In genomic region chr19:1455336-1456120, GRCh38 we compare ENCODE assay signal across 1 cellular context.
TF ChIP-seq lines count a peak whose summit lies in the region.

No MANE protein-coding gene starts in this region.

TF ChIP-seq in K562, 482 proteins besides CTCF, POLR2A, EP300 and RAD21 (continued from another document and continues in another):
- TF ChIP-seq ATF1 (CRISPR knock-in tag; IDR thresholded peaks at IDR 0.05) (no peak), ATF1 (tag; IDR thresholded peaks at IDR 0.05) (peak; percentile 14; the same call in 1 of the 2 replicates), PKNOX1 (IDR thresholded peaks at IDR 0.05) (peak; percentile 37; the same call in 1 of the 2 replicates), NUFIP1 (IDR thresholded peaks at IDR 0.05; ENCODE audit: partially characterized antibody) (no peak), ZMIZ1 (IDR thresholded peaks at IDR 0.05; ENCODE audit: low read depth in 2 of 2, low read length in 2 of 2) (no peak), MBD2 (IDR thresholded peaks at IDR 0.05; ENCODE audit: borderline replicate concordance, low read depth) (0 out of 2 replicates have a peak, but pooled peaks have one; percentile 12), E2F4 (CRISPR knock-in tag; IDR thresholded peaks at IDR 0.05; ENCODE audit: low read depth) (0 out of 2 replicates have a peak, but pooled peaks have one; percentile 9), NR4A1 (CRISPR knock-in tag; IDR thresholded peaks at IDR 0.05) (no peak), NR4A1 (tag; IDR thresholded peaks at IDR 0.05) (no peak), ZNF583 (CRISPR knock-in tag; IDR thresholded peaks at IDR 0.05) (no peak), ETV6 (IDR thresholded peaks at IDR 0.05; ENCODE audit: borderline replicate concordance in 1 of 2, low read depth in 2 of 2, low read length in 1 of 2) (no peak), ETV6 (CRISPR knock-in tag; IDR thresholded peaks at IDR 0.05; ENCODE audit: borderline replicate concordance) (no peak), ZFX (CRISPR knock-in tag; IDR thresholded peaks at IDR 0.05) (no peak; the same call in 1 of the 2 replicates), ZNF12 (CRISPR knock-in tag; IDR thresholded peaks at IDR 0.05) (no peak), JUND (IDR thresholded peaks at IDR 0.05; ENCODE audit: borderline replicate concordance, low read depth, low read length) (peak; percentile 6; the same call in 1 of the 2 replicates), JUND (tag; IDR thresholded peaks at IDR 0.05; ENCODE audit: borderline replicate concordance, low read depth, low read length) (no peak; the same call in 2 of the 3 replicates), FOXA3 (CRISPR knock-in tag; conservative IDR thresholded peaks at IDR 0.05 in 1 of 2, IDR thresholded peaks at IDR 0.05 in 1 of 2) (no peak), TCFL5 (CRISPR knock-in tag; conservative IDR thresholded peaks at IDR 0.05) (no peak), ZNF3 (CRISPR knock-in tag; IDR thresholded peaks at IDR 0.05) (no peak), TAL1 (IDR thresholded peaks at IDR 0.05) (no peak), FOS (IDR thresholded peaks at IDR 0.05; ENCODE audit: extremely low read depth, insufficient read length) (no peak), ZNF263 (CRISPR knock-in tag; IDR thresholded peaks at IDR 0.05; ENCODE audit: borderline replicate concordance) (no peak), ZNF507 (tag; conservative IDR thresholded peaks at IDR 0.05) (no peak), HIVEP1 (CRISPR knock-in tag; IDR thresholded peaks at IDR 0.05) (no peak), SMARCB1 (IDR thresholded peaks at IDR 0.05; ENCODE audit: insufficient read length, low read depth) (no peak), PCBP1 (IDR thresholded peaks at IDR 0.05; ENCODE audit: low read depth, low read length, poor library complexity, severe bottlenecking) (peak; percentile 72), ZBTB26 (CRISPR knock-in tag; IDR thresholded peaks at IDR 0.05) (peak; percentile 68; the same call in 1 of the 2 replicates), RBM22 (IDR thresholded peaks at IDR 0.05; ENCODE audit: low read depth, low read length, poor library complexity, severe bottlenecking) (peak; percentile 92), FOXJ3 (CRISPR knock-in tag; IDR thresholded peaks at IDR 0.05) (no peak), ZBTB43 (CRISPR knock-in tag; IDR thresholded peaks at IDR 0.05) (no peak), CUX1 (CRISPR knock-in tag; IDR thresholded peaks at IDR 0.05) (no peak), CBX3 (IDR thresholded peaks at IDR 0.05; ENCODE audit: borderline replicate concordance in 1 of 2, low read length in 2 of 2) (no peak), HDAC3 (IDR thresholded peaks at IDR 0.05; ENCODE audit: borderline replicate concordance, partially characterized antibody) (no peak), ZFP91 (CRISPR knock-in tag; IDR thresholded peaks at IDR 0.05) (no peak), HNRNPLL (IDR thresholded peaks at IDR 0.05; ENCODE audit: low read depth, low read length, poor library complexity, severe bottlenecking) (no peak), MTF1 (CRISPR knock-in tag; IDR thresholded peaks at IDR 0.05; ENCODE audit: borderline replicate concordance) (no peak), NKRF (IDR thresholded peaks at IDR 0.05; ENCODE audit: borderline replicate concordance) (no peak), ZNF77 (CRISPR knock-in tag; IDR thresholded peaks at IDR 0.05) (no peak), RFX7 (CRISPR knock-in tag; IDR thresholded peaks at IDR 0.05) (no peak), ZKSCAN1 (IDR thresholded peaks at IDR 0.05; ENCODE audit: low read depth, low read length) (no peak), MIER1 (IDR thresholded peaks at IDR 0.05; ENCODE audit: low read depth) (0 out of 2 replicates have a peak, but pooled peaks have one; percentile 21), GATA2 (CRISPR knock-in tag; IDR thresholded peaks at IDR 0.05) (no peak), ZNF445 (CRISPR knock-in tag; IDR thresholded peaks at IDR 0.05; ENCODE audit: low read depth) (no peak), HCFC1 (IDR thresholded peaks at IDR 0.05; ENCODE audit: low read depth, low read length) (no peak), ZNF347 (CRISPR knock-in tag; IDR thresholded peaks at IDR 0.05; ENCODE audit: low read depth) (no peak), U2AF2 (optimal IDR thresholded peaks at IDR 0.05; ENCODE audit: low read depth, low read length) (no peak), ZNF311 (CRISPR knock-in tag; IDR thresholded peaks at IDR 0.05) (no peak), ELF4 (CRISPR knock-in tag; IDR thresholded peaks at IDR 0.05) (no peak), NCOA6 (IDR thresholded peaks at IDR 0.05) (no peak), ZZZ3 (IDR thresholded peaks at IDR 0.05) (no peak), ZNF668 (CRISPR knock-in tag; IDR thresholded peaks at IDR 0.05) (no peak), CBFA2T3 (IDR thresholded peaks at IDR 0.05) (no peak; the same call in 1 of the 2 replicates), NCOA2 (IDR thresholded peaks at IDR 0.05; ENCODE audit: partially characterized antibody in 2 of 2) (no peak), CREB1 (IDR thresholded peaks at IDR 0.05) (0 out of 2 replicates have a peak, but pooled peaks have one; percentile 10), CREB1 (CRISPR knock-in tag; IDR thresholded peaks at IDR 0.05) (peak; percentile 18; the same call in 1 of the 2 replicates), POLR3A (IDR thresholded peaks at IDR 0.05; ENCODE audit: borderline replicate concordance, extremely low read depth, insufficient read depth, insufficient read length) (no peak), CTBP1 (IDR thresholded peaks at IDR 0.05; ENCODE audit: borderline replicate concordance) (peak; percentile 62; the same call in 1 of the 2 replicates)
